ENCODE assay signal across 8 cellular contexts in the genomic region with DNA sequence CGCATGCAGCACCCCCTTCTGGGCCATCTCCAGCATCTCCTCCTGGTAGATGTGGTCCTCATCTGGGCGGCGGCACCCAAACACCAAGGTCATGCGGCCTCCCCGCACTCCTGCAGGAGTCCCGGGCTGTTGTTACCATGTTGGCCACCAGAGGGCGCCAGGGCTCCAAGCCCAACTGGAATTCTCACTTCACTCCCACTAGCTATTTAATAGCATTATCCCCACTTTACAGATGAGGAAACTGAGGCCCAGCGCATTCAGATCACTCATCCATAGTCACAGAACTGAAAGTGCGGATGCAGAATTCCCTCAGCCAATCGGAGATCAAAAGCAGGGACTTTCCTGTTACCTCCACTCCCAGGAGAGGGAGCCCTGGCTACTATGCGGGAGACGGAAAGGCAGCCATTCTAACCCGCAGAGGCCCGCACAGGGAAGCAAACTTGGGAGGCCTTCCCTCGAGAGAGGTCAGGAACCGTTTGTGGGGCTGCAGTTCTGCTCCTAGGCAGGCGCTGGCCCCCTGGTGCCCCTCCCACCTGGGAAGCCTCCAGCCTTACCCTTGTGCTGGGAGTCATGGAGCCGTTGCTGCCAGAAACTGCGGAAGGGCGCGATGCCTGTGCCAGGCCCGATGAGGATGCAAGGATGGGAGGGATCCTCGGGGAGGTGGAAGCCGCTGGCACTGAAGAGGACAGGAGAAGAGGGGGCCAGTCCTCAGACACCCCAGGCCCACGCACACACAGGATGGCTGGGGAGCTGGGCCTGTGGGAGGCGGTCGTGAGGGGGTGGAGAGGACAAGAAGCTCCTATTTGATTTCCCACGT. TPM values are rescaled to one million over a fixed set of nuclear protein-coding genes. Genes with fewer than 3 reads are reported as not detected.
DNase-seq lines count a peak whose midpoint lies in the region; ATAC-seq lines count a peak whose summit lies in the region.

No MANE protein-coding gene starts in this region.

- no peak overlapping the region for H3K4me3 ChIP-seq in SJCRH30

- H3K27ac ChIP-seq in SJCRH30, result no peak overlapping the region

- H3K36me3 ChIP-seq in SJCRH30, result no peaks in the 10 kb centered on the region

- no peaks in the 10 kb centered on the region for H3K4me1 ChIP-seq in SJCRH30

- intact Hi-C loops in cardiac septum (cut with DNase I), result loop anchor here (2.0 kb wide), 1 partner anchor 121 kb away; no protein-coding TSS in a partner anchor

- peak; percentile 51 for ATAC-seq in HG02642 (IDR thresholded peaks at IDR 0.05; ENCODE audit: poor library complexity, unreplicated experiment)
- ATAC-seq in GM21717 (IDR thresholded peaks at IDR 0.05; ENCODE audit: unreplicated experiment), result no peak

- H3K27me3 ChIP-seq in SJCRH30, result no peaks in the 10 kb centered on the region

- no peaks in the 10 kb centered on the region for H3K9me3 ChIP-seq in SJCRH30 (replicated peaks)

- DNase-seq in COLO668 (lab: John Stamatoyannopoulos, UW; ENCODE audit: unreplicated experiment) (peak; percentile 23), SJCRH30 (peak; percentile 43 to 69), cardiac septum (ENCODE audit: low spot score) (peak; percentile 84), putamen (ENCODE audit: low spot score) (peak; percentile 11), NCI-H2107 treated with DMSO at 0.1 percent for 48 hours (lab: John Stamatoyannopoulos, UW; ENCODE audit: unreplicated experiment) (no peak)
- DNase-seq in activated naive CD4-positive, alpha-beta T cell treated with Interleukin-2 at 50 U/mL for 16 hours, result peak; percentile 76

RNA-seq across cellular contexts. Expression of a gene that starts 40.1 kb away (rescaled TPM):
- not detected in 2 replicates for total RNA-seq in SJCRH30 (2014; rRNA removed; shearing (Covaris generic))
- 0.16 TPM for total RNA-seq in cardiac septum
